In genomic region chr10:98308602-98309365, GRCh38 we compare ENCODE assay signal across 10 cellular contexts. TPM values are rescaled to one million over a fixed set of nuclear protein-coding genes. Genes with fewer than 3 reads are reported as not detected.
DNase-seq lines count a peak whose midpoint lies in the region; ATAC-seq and TF ChIP-seq lines count a peak whose summit lies in the region.
"Had no signal": no experiment of that assay in that cellular context is flagged by ENCODE, and none has a peak within 500 bp of the region (broad histone marks: within the 10 kb centered on the region; RNA-seq: fewer than 3 reads in every experiment).

No MANE protein-coding gene starts in this region.

- H3K27me3 ChIP-seq in AG04450 (ENCODE audit: control insufficient read depth, insufficient read depth, low read length) (peaks cover 2% of the 10 kb centered on the region), IMR-90 (ENCODE audit: control insufficient read depth, insufficient read depth, low read length) (peaks cover 8% of the 10 kb centered on the region), duodenal mucosa (ENCODE audit: control insufficient read depth in 1 of 2, insufficient read depth in 2 of 2, low read length in 2 of 2) (peaks cover 4 to 13% of the 10 kb centered on the region in 2 donors)

- POLR2A ChIA-PET in AG04450 (lab: Yijun Ruan, JAX) (interaction anchor here (0.5 to 1.7 kb wide), 8 partner anchors 13 to 155 kb away, joined by 3 to 7 read pairs (median 4); partner anchors contain the start of genes LOXL4 and PYROXD2), IMR-90 (lab: Charles Lee; ENCODE audit: unreplicated experiment) (interaction anchor here (1.1 to 1.4 kb wide), 3 partner anchors 40 to 139 kb away, joined by 3 to 4 read pairs (median 4); no protein-coding TSS in a partner anchor)
- POLR2A ChIA-PET in activated CD4-positive, alpha-beta memory T cell treated with anti-CD3 and anti-CD28 coated beads for 36 hours (lab: Charles Lee), result no interaction called here

- DNase-seq in AG04450 (ENCODE audit: low read depth, low spot score) (no peak), IMR-90 (no peak), H4 (ENCODE audit: low spot score) (no peak)
- DNase-seq in activated CD4-positive, alpha-beta memory T cell treated with anti-CD3 and anti-CD28 coated beads for 36 hours, result no peak
- DNase-seq: NCI-H2029 treated with DMSO at 0.1 percent for 48 hours had no signal

- H3K56ac ChIP-seq in IMR-90 (ENCODE audit: extremely low read depth, insufficient read depth, low read length), result no peak overlapping the region

- H3K18ac ChIP-seq in IMR-90 (ENCODE audit: low read depth, low read length), result no peak overlapping the region

- H3K79me1 ChIP-seq in IMR-90 (ENCODE audit: low read depth in 1 of 2, low read length in 2 of 2), result no peaks in the 10 kb centered on the region

- ATAC-seq in IMR-90 (ENCODE audit: low read depth) (no peak), HG03196 (IDR thresholded peaks at IDR 0.05; ENCODE audit: unreplicated experiment) (no peak), GM18519 (IDR thresholded peaks at IDR 0.05; ENCODE audit: low FRiP score, unreplicated experiment) (no peak)

- H3K4me1 ChIP-seq in IMR-90 (ENCODE audit: control insufficient read depth, insufficient read depth, low read length), result peaks cover 7% of the 10 kb centered on the region
- no peaks in the 10 kb centered on the region for H3K4me1 ChIP-seq in duodenal mucosa (ENCODE audit: control insufficient read depth in 1 of 2, insufficient read depth in 2 of 2, low read length in 2 of 2)

- peaks cover 24% of the 10 kb centered on the region for H3K27me3 Mint-ChIP-seq in nephron (ENCODE audit: low read depth)
- peaks cover 25% of the 10 kb centered on the region for H3K27me3 Mint-ChIP-seq in activated CD4-positive, alpha-beta memory T cell treated with anti-CD3 and anti-CD28 coated beads for 36 hours

- intact Hi-C loops in IMR-90 (cut with micrococcal nuclease), result loop anchor here (1.0 to 2.0 kb wide), 5 partner anchors 40 to 138 kb away; partner anchors contain the start of gene LOXL4
- intact Hi-C loops in activated CD4-positive, alpha-beta memory T cell treated with anti-CD3 and anti-CD28 coated beads for 36 hours (cut with micrococcal nuclease), result loop anchor here (1.0 kb wide), 1 partner anchor 138 kb away; no protein-coding TSS in a partner anchor

- H3K27ac Mint-ChIP-seq in nephron, result peak overlapping the region; percentile 30 to 59 (median 44)
- no peak overlapping the region for H3K27ac Mint-ChIP-seq in activated CD4-positive, alpha-beta memory T cell treated with anti-CD3 and anti-CD28 coated beads for 36 hours

- TF ChIP-seq CTCF in AG04450 (IDR thresholded peaks at IDR 0.05; ENCODE audit: low read depth, low read length) (no peak), IMR-90 (conservative IDR thresholded peaks at IDR 0.05; ENCODE audit: low read depth, low read length) (no peak), nephron (IDR thresholded peaks at IDR 0.05; ENCODE audit: unreplicated experiment in 3 of 3) (no peak)

- peak overlapping the region; percentile 97 for H2AFZ ChIP-seq in IMR-90 (replicated peaks; ENCODE audit: low read length, poor library complexity)

- H3K9me1 ChIP-seq in IMR-90 (ENCODE audit: insufficient read depth, low read length), result no peaks in the 10 kb centered on the region

- no peak overlapping the region; the same call in 1 of the 2 replicates for H4K5ac ChIP-seq in IMR-90 (ENCODE audit: low read depth, low read length)

- H3K23ac ChIP-seq in IMR-90 (ENCODE audit: low read depth, low read length), result 0 out of 2 replicates have a peak overlapping the region, but pooled peaks have one; percentile 74

- H3K9me3 Mint-ChIP-seq in nephron, result no peaks in the 10 kb centered on the region
- no peaks in the 10 kb centered on the region for H3K9me3 Mint-ChIP-seq in activated CD4-positive, alpha-beta memory T cell treated with anti-CD3 and anti-CD28 coated beads for 36 hours
- H3K9me3 Mint-ChIP-seq: central memory CD8-positive, alpha-beta T cell had no signal

- H3K14ac ChIP-seq in IMR-90 (replicated peaks; ENCODE audit: low read depth, low read length), result peak overlapping the region; percentile 63

- H3K36me3 ChIP-seq in IMR-90 (ENCODE audit: control insufficient read depth, insufficient read depth, low read length), result no peaks in the 10 kb centered on the region
- H3K36me3 ChIP-seq in duodenal mucosa (ENCODE audit: control insufficient read depth in 1 of 2, insufficient read depth in 2 of 2, low read length in 2 of 2), result no peaks in the 10 kb centered on the region

- H4K20me1 ChIP-seq in IMR-90 (ENCODE audit: insufficient read depth, low read length), result no peaks in the 10 kb centered on the region

- peaks cover 18% of the 10 kb centered on the region for H3K4me1 Mint-ChIP-seq in nephron
- peaks cover 2% of the 10 kb centered on the region for H3K4me1 Mint-ChIP-seq in activated CD4-positive, alpha-beta memory T cell treated with anti-CD3 and anti-CD28 coated beads for 36 hours (ENCODE audit: low read depth)

- H3K4me3 ChIP-seq in AG04450 (ENCODE audit: low read depth, low read length), result no peak overlapping the region
- H3K4me3 ChIP-seq in IMR-90 (ENCODE audit: insufficient read depth, low read depth, low read length), result no peak overlapping the region
- H3K4me3 ChIP-seq in duodenal mucosa (ENCODE audit: low read depth in 1 of 2, low read length in 2 of 2), result peak overlapping the region; percentile 6 to 25

- no peak overlapping the region for H2BK5ac ChIP-seq in IMR-90 (ENCODE audit: low read depth, low read length, poor library complexity, severe bottlenecking)

- no peaks in the 10 kb centered on the region for H3K36me3 Mint-ChIP-seq in nephron (ENCODE audit: low read depth)
- H3K36me3 Mint-ChIP-seq in activated CD4-positive, alpha-beta memory T cell treated with anti-CD3 and anti-CD28 coated beads for 36 hours, result no peaks in the 10 kb centered on the region

- 0 out of 2 replicates have a peak overlapping the region, but pooled peaks have one; percentile 21 for H2AK5ac ChIP-seq in IMR-90 (ENCODE audit: low read depth, low read length)

- H2BK120ac ChIP-seq in IMR-90 (ENCODE audit: low read depth, low read length), result peak overlapping the region; percentile 82

- in situ Hi-C loops in IMR-90 (cut with MboI; ENCODE audit: low sequenced_read_pairs), result loop anchor here (10.0 kb wide), 1 partner anchor 144 kb away; no protein-coding TSS in a partner anchor

- H3K27ac ChIP-seq in AG04450 (ENCODE audit: low read depth, low read length), result peak overlapping the region; percentile 31
- H3K27ac ChIP-seq in IMR-90 (ENCODE audit: insufficient read depth, low read length), result peak overlapping the region; percentile 18; the same call in 1 of the 2 replicates
- H3K27ac ChIP-seq in duodenal mucosa (ENCODE audit: low read depth, low read length), result no peak overlapping the region

- peak overlapping the region; percentile 67 for H3K4me2 ChIP-seq in IMR-90 (ENCODE audit: low read depth, low read length)

- peak overlapping the region; percentile 36 to 83; a peak in 3 of 4 replicates for H4K8ac ChIP-seq in IMR-90 (ENCODE audit: low read depth in 2 of 2, low read length in 2 of 2)

- peak overlapping the region; percentile 63 to 65 (median 64) for H3K4me3 Mint-ChIP-seq in nephron
- no peak overlapping the region for H3K4me3 Mint-ChIP-seq in activated CD4-positive, alpha-beta memory T cell treated with anti-CD3 and anti-CD28 coated beads for 36 hours
- H3K4me3 Mint-ChIP-seq: central memory CD8-positive, alpha-beta T cell had no signal

- CTCF ChIA-PET in AG04450 (lab: Charles Lee) (interaction anchor here (0.5 to 4.4 kb wide), 69 partner anchors 9 to 565 kb away, joined by 3 to 111 read pairs (median 5); partner anchors contain the start of genes GOLGA7B, LOXL4 and PYROXD2), IMR-90 (lab: Yijun Ruan, JAX) (interaction anchor here (0.5 to 2.0 kb wide), 29 partner anchors 9 to 1857 kb away, joined by 3 to 23 read pairs (median 4); partner anchors contain the start of gene LOXL4)
- CTCF ChIA-PET in activated CD4-positive, alpha-beta memory T cell treated with anti-CD3 and anti-CD28 coated beads for 36 hours (lab: Charles Lee), result interaction anchor here (1.0 to 2.6 kb wide), 10 partner anchors 9 to 394 kb away, joined by 3 to 49 read pairs (median 4); partner anchors contain the start of gene R3HCC1L

- BruUV-seq in IMR-90 (replicated peaks; lab: Mats Ljungman, UMichigan), result no TSS peak

- no peak for TF ChIP-seq POLR2A in IMR-90 (IDR thresholded peaks at IDR 0.05; ENCODE audit: low read depth, low read length)

- H4K91ac ChIP-seq in IMR-90 (ENCODE audit: insufficient read depth, low read depth, low read length), result peak overlapping the region; percentile 51; the same call in 1 of the 2 replicates

- 77% methylated on average over 3 of the region's 15 CpGs; no CpG with 5 or more reads in 1 of the 2 experiments for WGBS in IMR-90 (ENCODE audit: extremely low coverage in 2 of 2, insufficient read length in 1 of 2), 2 experiments

- dilution Hi-C loops in IMR-90 (cut with HindIII; ENCODE audit: low sequenced_read_pairs, unreplicated experiment), result no loop called here

- no peak for TF ChIP-seq RAD21 in IMR-90 (IDR thresholded peaks at IDR 0.05; ENCODE audit: low read length)

- peak overlapping the region; percentile 74 for H2AK9ac ChIP-seq in IMR-90 (replicated peaks; ENCODE audit: low read depth, low read length, poor library complexity)

- H3K4ac ChIP-seq in IMR-90 (ENCODE audit: low read depth, low read length), result peak overlapping the region; percentile 67

- H3K9ac ChIP-seq in IMR-90 (ENCODE audit: low read depth, low read length), result peak overlapping the region; percentile 25; the same call in 1 of the 2 replicates
- H3K9ac ChIP-seq in duodenal mucosa (ENCODE audit: low read depth in 1 of 2, low read length in 2 of 2), result no peak overlapping the region

- peak overlapping the region; percentile 39; the same call in 1 of the 3 replicates for H2BK15ac ChIP-seq in IMR-90 (ENCODE audit: low read depth, low read length)

- H3K9me3 ChIP-seq in AG04450 (ENCODE audit: control insufficient read depth, insufficient read depth, low read length) (peaks cover 5% of the 10 kb centered on the region; the same call in 1 of the 2 replicates), IMR-90 (ENCODE audit: control insufficient read depth, insufficient read depth, low read length) (no peaks in the 10 kb centered on the region; the same call in 1 of the 2 replicates), duodenal mucosa (ENCODE audit: control insufficient read depth in 1 of 2, low read length in 2 of 2) (no peaks in the 10 kb centered on the region)

- H2BK20ac ChIP-seq in IMR-90 (ENCODE audit: low read depth, low read length), result peak overlapping the region; percentile 63; the same call in 1 of the 2 replicates

RNA-seq across cellular contexts. Expression of gene LOXL4, which starts 40.8 kb away (rescaled TPM):
- polyA plus RNA-seq in AG04450 (2011; rRNA removed) (41.0 and 45.5 TPM in 2 replicates), IMR-90 (2012; rRNA removed) (24.9 and 26.7 TPM in 2 replicates)
- polyA minus RNA-seq in AG04450 (2011; rRNA and poly(A)+ RNA removed), result 31.0 and 37.8 TPM in 2 replicates
- total RNA-seq in IMR-90 (2012; rRNA removed), result 17.5 and 20.8 TPM in 2 replicates
- 26.8 and 38.4 TPM in 2 replicates for polyA plus RNA-seq in IMR-90 (2012; cell fraction: cytosol; rRNA removed)
- 30.8 and 37.2 TPM in 2 replicates for polyA plus RNA-seq in IMR-90 (2012; cell fraction: nucleus; rRNA removed; ENCODE audit: low replicate concordance)
- 0.27 TPM in 1 of 2 replicates, not detected in the other for total RNA-seq in H4 (2014; rRNA removed; shearing (Covaris generic))
- not detected for total RNA-seq in activated CD4-positive, alpha-beta memory T cell treated with anti-CD3 and anti-CD28 coated beads for 36 hours

Comparison
In these comparisons a context has a peak if more than half of its experiments do, and no peak if none do; other contexts are left out.
1. H3K4me3 ChIP-seq: peak in duodenal mucosa (2 of 2); none in AG04450 (single experiment) and IMR-90 (single experiment).
2. RNA of gene LOXL4, which starts 40.8 kb away (total RNA-seq): 17.5 to 20.8 TPM in IMR-90; 0.27 TPM in H4 and not detected in activated CD4-positive, alpha-beta memory T cell treated with anti-CD3 and anti-CD28 coated beads for 36 hours; every median in the first group is over 10 times any median in the second.